In genomic region chr13:96525715-96526114, GRCh38 we compare ENCODE assay signal across 30 cellular contexts.
"Had no signal": no experiment of that assay in that cellular context is flagged by ENCODE, and none has a peak within 500 bp of the region (broad histone marks: within the 10 kb centered on the region; RNA-seq: fewer than 3 reads in every experiment).

No MANE protein-coding gene starts in this region.

- ATAC-seq: activated CD4-positive, CD25-positive, alpha-beta regulatory T cell treated with anti-CD3 and anti-CD28 coated beads, Interleukin-2, amount 50 U/mL, for 24 hours; activated CD8-positive, alpha-beta T cell treated with anti-CD3 and anti-CD28 coated beads for 36 hours; activated naive CD4-positive, alpha-beta T cell treated with anti-CD3 and anti-CD28 coated beads, Interleukin-2, amount 50 U/mL, for 72 hours; gastroesophageal sphincter; T-helper 17 cell had no signal

- H3K4me1 ChIP-seq: ascending aorta, breast epithelium, colonic mucosa, esophagus squamous epithelium, gastroesophageal sphincter had no signal

- H3K27ac ChIP-seq: ascending aorta, breast epithelium, cardiac muscle cell, colonic mucosa, epithelial cell of prostate, esophagus squamous epithelium, gastroesophageal sphincter, WERI-Rb-1 had no signal

- H3K4me3 ChIP-seq: ascending aorta, breast epithelium, cardiac muscle cell, colonic mucosa, esophagus squamous epithelium, gastroesophageal sphincter had no signal

- H3K36me3 ChIP-seq: ascending aorta, breast epithelium, cardiac muscle cell, colonic mucosa, esophagus squamous epithelium, gastroesophageal sphincter, WERI-Rb-1 had no signal

- H3K27me3 ChIP-seq: ascending aorta, breast epithelium, cardiac muscle cell, colonic mucosa, esophagus squamous epithelium, gastroesophageal sphincter had no signal

- H3K9me3 ChIP-seq: ascending aorta, breast epithelium, colonic mucosa, esophagus squamous epithelium, gastroesophageal sphincter had no signal

- DNase-seq: activated B cell treated with CpG ODN at 0.5 μM for 24 hours; activated CD4-positive, alpha-beta T cell treated with anti-CD3 and anti-CD28 coated beads for 48 hours; activated CD4-positive, alpha-beta T cell treated with anti-CD3 and anti-CD28 coated beads, Interleukin-2, amount 50 U/mL, for 1 hour; activated CD4-positive, alpha-beta T cell treated with anti-CD3 and anti-CD28 coated beads, Interleukin-2, amount 50 U/mL, for 48 hours; activated CD8-positive, alpha-beta memory T cell treated with anti-CD3 and anti-CD28 coated beads for 24 hours; activated CD8-positive, alpha-beta T cell treated with anti-CD3 and anti-CD28 coated beads for 36 hours; activated gamma-delta T cell; activated naive CD4-positive, alpha-beta T cell; activated naive CD4-positive, alpha-beta T cell treated with anti-CD3 and anti-CD28 coated beads, Interleukin-2, amount 10 ng/mL, durations not matched to agents 7 days and 5 days; activated naive CD8-positive, alpha-beta T cell treated with anti-CD3 and anti-CD28 coated beads, Interleukin-2, amount 10 ng/mL, durations not matched to agents 7 days and 5 days; activated T-cell treated with anti-CD3 and anti-CD28 coated beads, Interleukin-2, amount 50 U/mL, for 48 hours; central memory CD4-positive, alpha-beta T cell; cerebellar nuclear complex; colonic mucosa; effector CD8-positive, alpha-beta T cell; esophagus squamous epithelium; foreskin melanocyte; T-helper 1 cell; T-helper 17 cell; T1000; WERI-Rb-1 had no signal

- FAIRE-seq: endometrium, endothelial cell of umbilical vein had no signal
